ENCODE assay signal across 8 cellular contexts in the genomic region with DNA sequence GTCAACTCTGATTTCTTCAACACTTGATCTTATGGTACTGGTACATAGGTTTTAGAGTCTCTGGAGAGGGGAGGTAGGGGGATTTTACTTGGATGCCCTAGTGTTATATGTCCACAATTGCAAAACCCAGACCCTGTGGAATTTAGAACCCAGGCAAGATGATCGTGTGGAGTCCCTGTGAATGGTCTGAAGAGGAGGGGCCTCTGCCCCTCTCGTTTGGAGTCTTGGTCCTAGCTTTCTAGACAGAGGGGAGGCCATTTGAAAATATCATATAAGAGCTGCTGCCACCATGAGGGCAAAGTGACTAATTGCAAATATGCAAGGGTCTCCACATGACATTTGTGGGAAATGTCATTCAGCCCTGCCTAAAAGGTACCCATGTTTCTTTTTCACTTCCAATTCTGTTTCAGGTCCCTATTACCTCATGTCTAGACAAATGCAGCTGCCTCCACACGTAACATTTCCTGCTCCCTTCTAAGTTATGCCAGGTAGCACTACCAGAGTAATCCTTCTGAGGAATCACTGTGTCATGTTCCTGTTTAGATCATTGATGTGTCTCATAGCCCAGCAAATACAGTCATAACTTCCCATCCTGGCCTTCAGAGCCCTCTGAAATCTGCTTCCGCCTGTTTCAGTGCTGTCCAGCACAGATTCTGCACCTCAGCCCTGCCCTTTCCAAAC.
DNase-seq lines count a peak whose midpoint lies in the region; FAIRE-seq and TF ChIP-seq lines count a peak whose summit lies in the region.

No MANE protein-coding gene starts in this region.

- H3K27ac Mint-ChIP-seq in MCF 10A (ENCODE audit: low read depth, unreplicated experiment): peak overlapping the region; percentile 87

- TF ChIP-seq CTCF in 22Rv1 (IDR thresholded peaks at IDR 0.05) (peak; percentile 75), GM12864 (IDR thresholded peaks at IDR 0.05; ENCODE audit: low read depth, low read length, missing control alignments) (peak; percentile 64), MCF 10A (IDR thresholded peaks at IDR 0.05; ENCODE audit: unreplicated experiment) (peak; percentile 57), kidney (IDR thresholded peaks at IDR 0.05; ENCODE audit: borderline replicate concordance, extremely low read depth, insufficient read depth) (peak; percentile 55)

- H3K9me3 ChIP-seq in kidney (ENCODE audit: control insufficient read depth in 1 of 2, low read length in 2 of 2): no peaks in the 10 kb centered on the region

- POLR2A ChIA-PET in HEK293T (lab: Yijun Ruan, JAX): interaction anchor here (0.7 to 1.3 kb wide), 3 partner anchors 87 to 172 kb away, joined by 3 to 4 read pairs (median 3); a partner anchor contains a TSS
- POLR2A ChIA-PET in MCF 10A (lab: Yijun Ruan, JAX): interaction anchor here (0.7 to 3.7 kb wide), 13 partner anchors 11 to 172 kb away, joined by 3 to 52 read pairs (median 6); a partner anchor contains a TSS

- H3K36me3 Mint-ChIP-seq in MCF 10A (ENCODE audit: insufficient read depth, unreplicated experiment): peaks cover 60% of the 10 kb centered on the region

- H3K4me1 Mint-ChIP-seq in MCF 10A (ENCODE audit: insufficient read depth, unreplicated experiment): peaks cover 25% of the 10 kb centered on the region

- H3K9me3 Mint-ChIP-seq in MCF 10A (ENCODE audit: unreplicated experiment): no peaks in the 10 kb centered on the region

- no peak overlapping the region for H3K9ac ChIP-seq in kidney (ENCODE audit: low read length in 2 of 2)

- no peak for FAIRE-seq in kidney (lab: Jason Lieb, UNC)

- H3K36me3 ChIP-seq in kidney (ENCODE audit: control insufficient read depth in 1 of 2, insufficient read depth in 2 of 2, low read length in 2 of 2): peaks cover 9 to 13% of the 10 kb centered on the region in 2 donors

- H3K27me3 Mint-ChIP-seq in MCF 10A (ENCODE audit: insufficient read depth, unreplicated experiment): no peaks in the 10 kb centered on the region

- H3K27ac ChIP-seq in 22Rv1 (no peak overlapping the region), kidney (ENCODE audit: low read depth in 2 of 2, low read length in 2 of 2) (peak overlapping the region; percentile 61 to 62)

- peak overlapping the region; percentile 23 for H3K4me3 Mint-ChIP-seq in MCF 10A (ENCODE audit: unreplicated experiment)

- H3K4me3 ChIP-seq in GM12864 (ENCODE audit: low read depth, low read length) (no peak overlapping the region), kidney (ENCODE audit: low read length in 2 of 2) (no peak overlapping the region)

- CTCF ChIA-PET in HEK293T (lab: Yijun Ruan, JAX) (interaction anchor here (0.6 to 3.4 kb wide), 7 partner anchors 18 to 344 kb away, joined by 3 to 31 read pairs (median 4); no protein-coding TSS in a partner anchor), MCF 10A (lab: Yijun Ruan, JAX) (interaction anchor here (0.6 to 6.0 kb wide), 27 partner anchors 9 to 598 kb away, joined by 3 to 53 read pairs (median 3); no protein-coding TSS in a partner anchor)

- H3K4me1 ChIP-seq in kidney (ENCODE audit: control insufficient read depth in 1 of 2, insufficient read depth in 1 of 2, low read depth in 1 of 2, low read length in 2 of 2): peaks cover 21% of the 10 kb centered on the region in 2 donors

- intact Hi-C loops in MCF 10A (cut with micrococcal nuclease): loop anchor here (1.0 kb wide), 4 partner anchors 82 to 195 kb away; no protein-coding TSS in a partner anchor
- intact Hi-C loops in kidney (cut with DNase I): no loop called here

- BruUV-seq in MCF 10A (replicated peaks; lab: Mats Ljungman, UMichigan): no TSS peak

- no peak for DNase-seq in GM12864 (ENCODE audit: low read depth)
- peak; percentile 65 for DNase-seq in HEK293T (ENCODE audit: extremely low spot score)
- DNase-seq in M059J (ENCODE audit: low read depth): peak; percentile 50
- peak; percentile 46 for DNase-seq in SKM-1 treated with dmso at 0.1 percent for 144 hours (lab: John Stamatoyannopoulos, UW; ENCODE audit: unreplicated experiment)
- peak; percentile 59 for DNase-seq in MCF 10A (ENCODE audit: unreplicated experiment)
- no peak for DNase-seq in kidney
- DNase-seq in stimulated activated CD4-positive, alpha-beta T cell treated with anti-CD3 and anti-CD28 coated beads, TNF-alpha, amount 100 ng/mL, for 48 hours (ENCODE audit: low read depth in 3 of 3): peak in 2 of 3 donors; percentile 17 to 36

TF ChIP-seq in HEK293T, 16 proteins besides CTCF, POLR2A, EP300 and RAD21:
- TF ChIP-seq NFRKB (IDR thresholded peaks at IDR 0.05) (no peak), LEF1 (IDR thresholded peaks at IDR 0.05; ENCODE audit: borderline replicate concordance) (no peak), L3MBTL2 (conservative IDR thresholded peaks at IDR 0.05) (no peak), FOXK2 (IDR thresholded peaks at IDR 0.05) (no peak), ARNT (IDR thresholded peaks at IDR 0.05) (no peak), HDGF (IDR thresholded peaks at IDR 0.05; ENCODE audit: borderline replicate concordance) (no peak), ELF4 (IDR thresholded peaks at IDR 0.05) (no peak), SUZ12 (IDR thresholded peaks at IDR 0.05) (no peak), SP1 (IDR thresholded peaks at IDR 0.05) (no peak), TARDBP (IDR thresholded peaks at IDR 0.05) (no peak), ZNF384 (IDR thresholded peaks at IDR 0.05) (no peak), FOXM1 (IDR thresholded peaks at IDR 0.05; ENCODE audit: borderline replicate concordance) (no peak), CTBP1 (IDR thresholded peaks at IDR 0.05; ENCODE audit: borderline replicate concordance) (no peak)

Comparison
In these comparisons a context has a peak if more than half of its experiments do, and no peak if none do; other contexts are left out.
1. DNase-seq: peak in HEK293T (single experiment), M059J (single experiment), SKM-1 treated with dmso at 0.1 percent for 144 hours (single experiment), MCF 10A (single experiment) and stimulated activated CD4-positive, alpha-beta T cell treated with anti-CD3 and anti-CD28 coated beads, TNF-alpha, amount 100 ng/mL, for 48 hours (2 of 3); none in GM12864 (single experiment) and kidney (single experiment).
2. Peak in every context shown above with its lines, with median percentiles within 50 percentile points of each other: CTCF ChIP-seq.